ENCODE assay signal across 32 cellular contexts in genomic region chr10:29117781-29118180, GRCh38.
"Had no signal": no experiment of that assay in that cellular context is flagged by ENCODE, and none has a peak within 500 bp of the region (broad histone marks: within the 10 kb centered on the region; RNA-seq: fewer than 3 reads in every experiment).

No MANE protein-coding gene starts in this region.

- H3K4me1 Mint-ChIP-seq: activated CD4-positive, alpha-beta T cell treated with anti-CD3 and anti-CD28 coated beads for 36 hours; activated CD4-positive, alpha-beta T cell treated with anti-CD3 and anti-CD28 coated beads, Interleukin-2, amount 10 ng/mL, durations not matched to agents 24 days and 14 days; activated CD8-positive, alpha-beta memory T cell treated with anti-CD3 and anti-CD28 coated beads, Interleukin-2, amount 10 ng/mL, durations not matched to agents 7 days and 5 days; activated naive CD4-positive, alpha-beta T cell treated with anti-CD3 and anti-CD28 coated beads, Interleukin-2, amount 10 ng/mL, durations not matched to agents 7 days and 5 days; activated naive CD8-positive, alpha-beta T cell treated with anti-CD3 and anti-CD28 coated beads, Interleukin-2, amount 10 ng/mL, durations not matched to agents 7 days and 5 days; central memory CD8-positive, alpha-beta T cell had no signal

- ATAC-seq: activated CD4-positive, alpha-beta T cell treated with anti-CD3 and anti-CD28 coated beads for 36 hours; activated CD8-positive, alpha-beta memory T cell treated with anti-CD3 and anti-CD28 coated beads, Interleukin-2, amount 10 ng/mL, durations not matched to agents 7 days and 5 days; activated CD8-positive, alpha-beta T cell treated with anti-CD3 and anti-CD28 coated beads, Interleukin-2, amount 10 ng/mL, durations not matched to agents 7 days and 5 days; activated naive CD4-positive, alpha-beta T cell treated with anti-CD3 and anti-CD28 coated beads, Interleukin-2, amount 50 U/mL, for 72 hours; activated T-cell treated with anti-CD3 and anti-CD28 coated beads, Interleukin-2, amount 50 U/mL, for 72 hours; effector memory CD8-positive, alpha-beta T cell; gastroesophageal sphincter had no signal

- H3K27ac ChIP-seq: ascending aorta, brain microvascular endothelial cell, epithelial cell of prostate, esophagus squamous epithelium, gastroesophageal sphincter had no signal

- H3K36me3 ChIP-seq: ascending aorta, brain microvascular endothelial cell, esophagus squamous epithelium, gastroesophageal sphincter had no signal

- H3K4me3 ChIP-seq: ascending aorta, esophagus squamous epithelium, gastroesophageal sphincter had no signal

- DNase-seq: activated CD4-positive, alpha-beta memory T cell treated with anti-CD3 and anti-CD28 coated beads for 36 hours; activated CD4-positive, alpha-beta T cell treated with anti-CD3 and anti-CD28 coated beads for 36 hours; activated CD4-positive, alpha-beta T cell treated with anti-CD3 and anti-CD28 coated beads, Interleukin-2, amount 10 ng/mL, durations not matched to agents 24 days and 14 days; activated CD4-positive, CD25-positive, alpha-beta regulatory T cell; activated CD4-positive, CD25-positive, alpha-beta regulatory T cell treated with anti-CD3 and anti-CD28 coated beads, Interleukin-2, amount 50 U/mL, for 72 hours; activated CD8-positive, alpha-beta memory T cell treated with anti-CD3 and anti-CD28 coated beads, Interleukin-2, amount 10 ng/mL, durations not matched to agents 7 days and 5 days; activated CD8-positive, alpha-beta memory T cell treated with anti-CD3 and anti-CD28 coated beads, Interleukin-2, amount 50 U/mL, for 48 hours; activated CD8-positive, alpha-beta T cell treated with anti-CD3 and anti-CD28 coated beads, Interleukin-2, amount 10 ng/mL, durations not matched to agents 7 days and 5 days; activated gamma-delta T cell; activated naive CD4-positive, alpha-beta T cell; activated naive CD4-positive, alpha-beta T cell treated with anti-CD3 and anti-CD28 coated beads, Interleukin-2, amount 10 ng/mL, durations not matched to agents 7 days and 5 days; activated naive CD8-positive, alpha-beta T cell treated with anti-CD3 and anti-CD28 coated beads, Interleukin-2, amount 10 ng/mL, durations not matched to agents 7 days and 5 days; activated T-cell treated with anti-CD3 and anti-CD28 coated beads for 4 hours; activated T-cell treated with anti-CD3 and anti-CD28 coated beads, Interleukin-2, amount 50 U/mL, for 24 hours; activated T-cell treated with anti-CD3 and anti-CD28 coated beads, Interleukin-2, amount 50 U/mL, for 72 hours; brain microvascular endothelial cell; cortex of kidney; dermis blood vessel endothelial cell; effector CD4-positive, alpha-beta T cell; effector memory CD8-positive, alpha-beta T cell; esophagus squamous epithelium; foreskin melanocyte; T-helper 2 cell had no signal

- FAIRE-seq: bronchial epithelial cell, colon, endometrium, endothelial cell of umbilical vein had no signal

- H3K27me3 ChIP-seq: ascending aorta, brain microvascular endothelial cell had no signal

- H3K27me3 Mint-ChIP-seq: activated CD4-positive, alpha-beta T cell treated with anti-CD3 and anti-CD28 coated beads, Interleukin-2, amount 10 ng/mL, durations not matched to agents 24 days and 14 days; activated CD8-positive, alpha-beta memory T cell treated with anti-CD3 and anti-CD28 coated beads, Interleukin-2, amount 10 ng/mL, durations not matched to agents 7 days and 5 days; activated naive CD4-positive, alpha-beta T cell treated with anti-CD3 and anti-CD28 coated beads, Interleukin-2, amount 10 ng/mL, durations not matched to agents 7 days and 5 days had no signal

- H3K4me3 Mint-ChIP-seq: activated CD4-positive, alpha-beta memory T cell treated with anti-CD3 and anti-CD28 coated beads for 36 hours; activated CD4-positive, alpha-beta T cell treated with anti-CD3 and anti-CD28 coated beads for 36 hours; activated CD4-positive, alpha-beta T cell treated with anti-CD3 and anti-CD28 coated beads, Interleukin-2, amount 10 ng/mL, durations not matched to agents 24 days and 14 days; activated CD8-positive, alpha-beta memory T cell treated with anti-CD3 and anti-CD28 coated beads, Interleukin-2, amount 10 ng/mL, durations not matched to agents 7 days and 5 days; activated CD8-positive, alpha-beta T cell treated with anti-CD3 and anti-CD28 coated beads, Interleukin-2, amount 10 ng/mL, durations not matched to agents 7 days and 5 days; activated naive CD4-positive, alpha-beta T cell treated with anti-CD3 and anti-CD28 coated beads, Interleukin-2, amount 10 ng/mL, durations not matched to agents 7 days and 5 days; activated naive CD8-positive, alpha-beta T cell treated with anti-CD3 and anti-CD28 coated beads, Interleukin-2, amount 10 ng/mL, durations not matched to agents 7 days and 5 days; activated T-cell treated with anti-CD3 and anti-CD28 coated beads, Interleukin-2, amount 50 U/mL, for 24 hours; activated T-cell treated with anti-CD3 and anti-CD28 coated beads, Interleukin-2, amount 50 U/mL, for 72 hours; central memory CD8-positive, alpha-beta T cell; effector memory CD8-positive, alpha-beta T cell had no signal

- H3K36me3 Mint-ChIP-seq: activated CD8-positive, alpha-beta memory T cell treated with anti-CD3 and anti-CD28 coated beads, Interleukin-2, amount 10 ng/mL, durations not matched to agents 7 days and 5 days; activated naive CD4-positive, alpha-beta T cell treated with anti-CD3 and anti-CD28 coated beads, Interleukin-2, amount 10 ng/mL, durations not matched to agents 7 days and 5 days; activated naive CD8-positive, alpha-beta T cell treated with anti-CD3 and anti-CD28 coated beads, Interleukin-2, amount 10 ng/mL, durations not matched to agents 7 days and 5 days had no signal

- H3K4me1 ChIP-seq: ascending aorta, gastroesophageal sphincter had no signal

- H3K27ac Mint-ChIP-seq: activated CD4-positive, alpha-beta memory T cell treated with anti-CD3 and anti-CD28 coated beads for 36 hours; activated CD4-positive, alpha-beta T cell treated with anti-CD3 and anti-CD28 coated beads for 36 hours; activated CD4-positive, alpha-beta T cell treated with anti-CD3 and anti-CD28 coated beads, Interleukin-2, amount 10 ng/mL, durations not matched to agents 24 days and 14 days; activated CD8-positive, alpha-beta memory T cell treated with anti-CD3 and anti-CD28 coated beads, Interleukin-2, amount 10 ng/mL, durations not matched to agents 7 days and 5 days; activated CD8-positive, alpha-beta T cell treated with anti-CD3 and anti-CD28 coated beads, Interleukin-2, amount 10 ng/mL, durations not matched to agents 7 days and 5 days; activated naive CD4-positive, alpha-beta T cell treated with anti-CD3 and anti-CD28 coated beads, Interleukin-2, amount 10 ng/mL, durations not matched to agents 7 days and 5 days; activated naive CD4-positive, alpha-beta T cell treated with anti-CD3 and anti-CD28 coated beads, Interleukin-2, amount 50 U/mL, for 72 hours; activated naive CD8-positive, alpha-beta T cell treated with anti-CD3 and anti-CD28 coated beads, Interleukin-2, amount 10 ng/mL, durations not matched to agents 7 days and 5 days; activated T-cell treated with anti-CD3 and anti-CD28 coated beads, Interleukin-2, amount 50 U/mL, for 24 hours; activated T-cell treated with anti-CD3 and anti-CD28 coated beads, Interleukin-2, amount 50 U/mL, for 72 hours; effector memory CD8-positive, alpha-beta T cell had no signal
